ENCODE assay signal across 36 cellular contexts in genomic region chr4:135225551-135225950, GRCh38.
"Had no signal": no experiment of that assay in that cellular context is flagged by ENCODE, and none has a peak within 500 bp of the region (broad histone marks: within the 10 kb centered on the region; RNA-seq: fewer than 3 reads in every experiment).

No MANE protein-coding gene starts in this region.

- H3K36me3 ChIP-seq: adrenal gland, brain microvascular endothelial cell, breast epithelium had no signal

- H3K4me3 Mint-ChIP-seq: activated B cell treated with CpG ODN at 0.5 μM for 24 hours; activated CD4-positive, alpha-beta memory T cell treated with anti-CD3 and anti-CD28 coated beads for 36 hours; activated CD4-positive, alpha-beta T cell treated with anti-CD3 and anti-CD28 coated beads, Interleukin-2, amount 10 ng/mL, durations not matched to agents 24 days and 14 days; activated CD8-positive, alpha-beta T cell treated with anti-CD3 and anti-CD28 coated beads for 36 hours; activated naive CD4-positive, alpha-beta T cell treated with anti-CD3 and anti-CD28 coated beads for 36 hours; activated naive CD8-positive, alpha-beta T cell treated with anti-CD3 and anti-CD28 coated beads for 36 hours; activated T-cell treated with anti-CD3 and anti-CD28 coated beads, Interleukin-2, amount 50 U/mL, for 4 hours; activated T-cell treated with anti-CD3 and anti-CD28 coated beads, Interleukin-2, amount 50 U/mL, for 72 hours; activated T-helper 1 cell treated with anti-CD3 and anti-CD28 coated beads, Interleukin-12 subunit alpha, Interleukin-12 subunit beta, Interleukin-2, Interleukin-4 antibody, amounts not matched to agents 30 ng/mL and 10 ng/mL and 1 ng/mL, durations not matched to agents 14 hours and 24 hours and 36 hours; activated T-helper 17 cell treated with anti-CD3 and anti-CD28 coated beads, Interleukin-2, amount 50 U/mL, for 72 hours; T-helper 1 cell treated with Interleukin-12 subunit alpha and Interleukin-12 subunit beta and Interleukin-4 antibody, amounts not matched to agents 30 μg/mL and 1 μg/mL, for 36 hours; T-helper 2 cell treated with Interferon-gamma antibody and Interleukin-4, amounts not matched to agents 5 μg/mL and 100 μg/mL, for 36 hours had no signal

- H3K9me3 ChIP-seq: adrenal gland, body of pancreas, breast epithelium had no signal

- H3K36me3 Mint-ChIP-seq: activated CD4-positive, alpha-beta memory T cell treated with anti-CD3 and anti-CD28 coated beads for 36 hours; activated naive CD4-positive, alpha-beta T cell treated with anti-CD3 and anti-CD28 coated beads, Interleukin-2, amount 50 U/mL, for 72 hours; activated naive CD8-positive, alpha-beta T cell treated with anti-CD3 and anti-CD28 coated beads for 36 hours had no signal

- H3K27me3 Mint-ChIP-seq: activated B cell treated with CpG ODN at 0.5 μM for 24 hours; activated CD4-positive, alpha-beta memory T cell treated with anti-CD3 and anti-CD28 coated beads for 36 hours; activated CD4-positive, alpha-beta T cell treated with anti-CD3 and anti-CD28 coated beads, Interleukin-2, amount 10 ng/mL, durations not matched to agents 24 days and 14 days; activated CD8-positive, alpha-beta T cell treated with anti-CD3 and anti-CD28 coated beads for 36 hours; activated naive CD8-positive, alpha-beta T cell treated with anti-CD3 and anti-CD28 coated beads for 36 hours; activated T-helper 17 cell treated with anti-CD3 and anti-CD28 coated beads, Interleukin-2, amount 50 U/mL, for 72 hours had no signal

- H3K4me1 Mint-ChIP-seq: activated B cell treated with CpG ODN at 0.5 μM for 24 hours; activated CD4-positive, alpha-beta T cell treated with anti-CD3 and anti-CD28 coated beads, Interleukin-2, amount 10 ng/mL, durations not matched to agents 24 days and 14 days; activated naive CD8-positive, alpha-beta T cell treated with anti-CD3 and anti-CD28 coated beads for 36 hours; activated T-helper 17 cell treated with anti-CD3 and anti-CD28 coated beads, Interleukin-2, amount 50 U/mL, for 72 hours had no signal

- H3K27me3 ChIP-seq: adrenal gland, body of pancreas, brain microvascular endothelial cell, breast epithelium had no signal

- FAIRE-seq: astrocyte, TTC549 had no signal

- H3K9me3 Mint-ChIP-seq: activated T-helper 1 cell treated with anti-CD3 and anti-CD28 coated beads, Interleukin-12 subunit alpha, Interleukin-12 subunit beta, Interleukin-2, Interleukin-4 antibody, amounts not matched to agents 30 ng/mL and 10 ng/mL and 1 ng/mL, durations not matched to agents 14 hours and 24 hours and 36 hours; T-helper 1 cell treated with Interleukin-12 subunit alpha and Interleukin-12 subunit beta and Interleukin-4 antibody, amounts not matched to agents 30 μg/mL and 1 μg/mL, for 36 hours; T-helper 2 cell treated with Interferon-gamma antibody and Interleukin-4, amounts not matched to agents 5 μg/mL and 100 μg/mL, for 36 hours had no signal

- ATAC-seq: activated CD8-positive, alpha-beta T cell treated with anti-CD3 and anti-CD28 coated beads for 36 hours; activated naive CD4-positive, alpha-beta T cell treated with anti-CD3 and anti-CD28 coated beads, Interleukin-2, amount 50 U/mL, for 72 hours; activated T-cell treated with anti-CD3 and anti-CD28 coated beads, Interleukin-2, amount 50 U/mL, for 4 hours; activated T-cell treated with anti-CD3 and anti-CD28 coated beads, Interleukin-2, amount 50 U/mL, for 72 hours; activated T-helper 17 cell treated with anti-CD3 and anti-CD28 coated beads, Interleukin-2, amount 50 U/mL, for 72 hours; body of pancreas had no signal

- H3K27ac ChIP-seq: adrenal gland, body of pancreas, brain microvascular endothelial cell, breast epithelium, VCaP had no signal

- H3K4me1 ChIP-seq: adrenal gland, body of pancreas, breast epithelium had no signal

- H3K4me3 ChIP-seq: adrenal gland, body of pancreas, breast epithelium had no signal

- H3K27ac Mint-ChIP-seq: activated B cell treated with CpG ODN at 0.5 μM for 24 hours; activated CD4-positive, alpha-beta memory T cell treated with anti-CD3 and anti-CD28 coated beads for 36 hours; activated CD4-positive, alpha-beta T cell treated with anti-CD3 and anti-CD28 coated beads, Interleukin-2, amount 10 ng/mL, durations not matched to agents 24 days and 14 days; activated CD8-positive, alpha-beta T cell treated with anti-CD3 and anti-CD28 coated beads for 36 hours; activated naive CD4-positive, alpha-beta T cell treated with anti-CD3 and anti-CD28 coated beads for 36 hours; activated naive CD4-positive, alpha-beta T cell treated with anti-CD3 and anti-CD28 coated beads, Interleukin-2, amount 50 U/mL, for 72 hours; activated naive CD8-positive, alpha-beta T cell treated with anti-CD3 and anti-CD28 coated beads for 36 hours; activated T-cell treated with anti-CD3 and anti-CD28 coated beads, Interleukin-2, amount 50 U/mL, for 72 hours; activated T-helper 1 cell treated with anti-CD3 and anti-CD28 coated beads, Interleukin-12 subunit alpha, Interleukin-12 subunit beta, Interleukin-2, Interleukin-4 antibody, amounts not matched to agents 30 ng/mL and 10 ng/mL and 1 ng/mL, durations not matched to agents 14 hours and 24 hours and 36 hours; activated T-helper 17 cell treated with anti-CD3 and anti-CD28 coated beads, Interleukin-2, amount 50 U/mL, for 72 hours; T-helper 1 cell treated with Interleukin-12 subunit alpha and Interleukin-12 subunit beta and Interleukin-4 antibody, amounts not matched to agents 30 μg/mL and 1 μg/mL, for 36 hours; T-helper 2 cell treated with Interferon-gamma antibody and Interleukin-4, amounts not matched to agents 5 μg/mL and 100 μg/mL, for 36 hours had no signal

- DNase-seq: activated B cell treated with CpG ODN at 0.5 μM for 24 hours; activated CD4-positive, alpha-beta memory T cell treated with anti-CD3 and anti-CD28 coated beads for 36 hours; activated CD4-positive, alpha-beta T cell treated with anti-CD3 and anti-CD28 coated beads for 4 hours; activated CD4-positive, alpha-beta T cell treated with anti-CD3 and anti-CD28 coated beads, Interleukin-2, amount 10 ng/mL, durations not matched to agents 24 days and 14 days; activated CD4-positive, alpha-beta T cell treated with anti-CD3 and anti-CD28 coated beads, Interleukin-2, amount 50 U/mL, for 1 hour; activated CD4-positive, alpha-beta T cell treated with anti-CD3 and anti-CD28 coated beads, Interleukin-2, amount 50 U/mL, for 4 hours; activated CD4-positive, CD25-positive, alpha-beta regulatory T cell treated with anti-CD3 and anti-CD28 coated beads, Interleukin-2, amount 50 U/mL, for 72 hours; activated CD8-positive, alpha-beta memory T cell treated with anti-CD3 and anti-CD28 coated beads, Interleukin-2, amount 50 U/mL, for 4 hours; activated CD8-positive, alpha-beta T cell treated with anti-CD3 and anti-CD28 coated beads for 36 hours; activated effector memory CD4-positive, alpha-beta T cell treated with anti-CD3 and anti-CD28 coated beads, Interleukin-2, amount 50 U/mL, for 16 hours; activated gamma-delta T cell treated with Interleukin-2 at 50 U/mL for 16 hours; activated naive CD4-positive, alpha-beta T cell; activated naive CD4-positive, alpha-beta T cell treated with anti-CD3 and anti-CD28 coated beads for 36 hours; activated naive CD4-positive, alpha-beta T cell treated with anti-CD3 and anti-CD28 coated beads, Interleukin-2, amount 50 U/mL, for 16 hours; activated naive CD8-positive, alpha-beta T cell treated with anti-CD3 and anti-CD28 coated beads for 36 hours; activated T-cell treated with anti-CD3 and anti-CD28 coated beads for 4 hours; activated T-cell treated with anti-CD3 and anti-CD28 coated beads, Interleukin-2, amount 50 U/mL, for 1 hour; activated T-cell treated with anti-CD3 and anti-CD28 coated beads, Interleukin-2, amount 50 U/mL, for 4 hours; activated T-cell treated with anti-CD3 and anti-CD28 coated beads, Interleukin-2, amount 50 U/mL, for 72 hours; adrenal gland; amniotic stem cell; aorta; body of pancreas; brain microvascular endothelial cell; central memory CD4-positive, alpha-beta T cell; T-helper 2 cell; T-helper 9 cell had no signal
